1 cellular context compared by ENCODE assay signal in the genomic region with DNA sequence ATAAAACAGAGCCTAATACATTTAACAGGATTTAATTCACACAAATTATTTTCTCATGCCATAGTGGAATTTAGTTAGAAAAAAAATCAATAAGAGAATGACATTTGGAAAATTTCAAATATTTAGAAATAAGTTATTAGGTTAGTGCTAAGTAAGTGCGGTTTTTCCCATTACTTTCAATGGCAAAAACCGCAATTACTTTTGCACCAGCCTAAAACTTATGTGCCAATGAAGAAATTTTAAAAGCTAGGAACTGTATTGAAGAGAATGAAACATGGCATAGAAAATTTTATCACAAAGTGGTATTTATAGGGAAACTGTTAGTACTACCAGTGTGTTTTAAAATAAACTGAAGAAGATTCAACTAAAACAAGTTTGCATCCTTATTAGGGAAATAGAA.
TF ChIP-seq lines count a peak whose summit lies in the region.

No MANE protein-coding gene starts in this region.

TF ChIP-seq in K562, 482 proteins besides CTCF, POLR2A, EP300 and RAD21 (continued from another document):
- TF ChIP-seq, protein P1, sequence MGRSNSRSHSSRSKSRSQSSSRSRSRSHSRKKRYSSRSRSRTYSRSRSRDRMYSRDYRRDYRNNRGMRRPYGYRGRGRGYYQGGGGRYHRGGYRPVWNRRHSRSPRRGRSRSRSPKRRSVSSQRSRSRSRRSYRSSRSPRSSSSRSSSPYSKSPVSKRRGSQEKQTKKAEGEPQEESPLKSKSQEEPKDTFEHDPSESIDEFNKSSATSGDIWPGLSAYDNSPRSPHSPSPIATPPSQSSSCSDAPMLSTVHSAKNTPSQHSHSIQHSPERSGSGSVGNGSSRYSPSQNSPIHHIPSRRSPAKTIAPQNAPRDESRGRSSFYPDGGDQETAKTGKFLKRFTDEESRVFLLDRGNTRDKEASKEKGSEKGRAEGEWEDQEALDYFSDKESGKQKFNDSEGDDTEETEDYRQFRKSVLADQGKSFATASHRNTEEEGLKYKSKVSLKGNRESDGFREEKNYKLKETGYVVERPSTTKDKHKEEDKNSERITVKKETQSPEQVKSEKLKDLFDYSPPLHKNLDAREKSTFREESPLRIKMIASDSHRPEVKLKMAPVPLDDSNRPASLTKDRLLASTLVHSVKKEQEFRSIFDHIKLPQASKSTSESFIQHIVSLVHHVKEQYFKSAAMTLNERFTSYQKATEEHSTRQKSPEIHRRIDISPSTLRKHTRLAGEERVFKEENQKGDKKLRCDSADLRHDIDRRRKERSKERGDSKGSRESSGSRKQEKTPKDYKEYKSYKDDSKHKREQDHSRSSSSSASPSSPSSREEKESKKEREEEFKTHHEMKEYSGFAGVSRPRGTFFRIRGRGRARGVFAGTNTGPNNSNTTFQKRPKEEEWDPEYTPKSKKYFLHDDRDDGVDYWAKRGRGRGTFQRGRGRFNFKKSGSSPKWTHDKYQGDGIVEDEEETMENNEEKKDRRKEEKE (IDR thresholded peaks at IDR 0.05; ENCODE audit: borderline replicate concordance in 1 of 2, control insufficient read depth in 1 of 2, low read depth in 2 of 2, low read length in 1 of 2), result no peak
- TF ChIP-seq, protein P2, sequence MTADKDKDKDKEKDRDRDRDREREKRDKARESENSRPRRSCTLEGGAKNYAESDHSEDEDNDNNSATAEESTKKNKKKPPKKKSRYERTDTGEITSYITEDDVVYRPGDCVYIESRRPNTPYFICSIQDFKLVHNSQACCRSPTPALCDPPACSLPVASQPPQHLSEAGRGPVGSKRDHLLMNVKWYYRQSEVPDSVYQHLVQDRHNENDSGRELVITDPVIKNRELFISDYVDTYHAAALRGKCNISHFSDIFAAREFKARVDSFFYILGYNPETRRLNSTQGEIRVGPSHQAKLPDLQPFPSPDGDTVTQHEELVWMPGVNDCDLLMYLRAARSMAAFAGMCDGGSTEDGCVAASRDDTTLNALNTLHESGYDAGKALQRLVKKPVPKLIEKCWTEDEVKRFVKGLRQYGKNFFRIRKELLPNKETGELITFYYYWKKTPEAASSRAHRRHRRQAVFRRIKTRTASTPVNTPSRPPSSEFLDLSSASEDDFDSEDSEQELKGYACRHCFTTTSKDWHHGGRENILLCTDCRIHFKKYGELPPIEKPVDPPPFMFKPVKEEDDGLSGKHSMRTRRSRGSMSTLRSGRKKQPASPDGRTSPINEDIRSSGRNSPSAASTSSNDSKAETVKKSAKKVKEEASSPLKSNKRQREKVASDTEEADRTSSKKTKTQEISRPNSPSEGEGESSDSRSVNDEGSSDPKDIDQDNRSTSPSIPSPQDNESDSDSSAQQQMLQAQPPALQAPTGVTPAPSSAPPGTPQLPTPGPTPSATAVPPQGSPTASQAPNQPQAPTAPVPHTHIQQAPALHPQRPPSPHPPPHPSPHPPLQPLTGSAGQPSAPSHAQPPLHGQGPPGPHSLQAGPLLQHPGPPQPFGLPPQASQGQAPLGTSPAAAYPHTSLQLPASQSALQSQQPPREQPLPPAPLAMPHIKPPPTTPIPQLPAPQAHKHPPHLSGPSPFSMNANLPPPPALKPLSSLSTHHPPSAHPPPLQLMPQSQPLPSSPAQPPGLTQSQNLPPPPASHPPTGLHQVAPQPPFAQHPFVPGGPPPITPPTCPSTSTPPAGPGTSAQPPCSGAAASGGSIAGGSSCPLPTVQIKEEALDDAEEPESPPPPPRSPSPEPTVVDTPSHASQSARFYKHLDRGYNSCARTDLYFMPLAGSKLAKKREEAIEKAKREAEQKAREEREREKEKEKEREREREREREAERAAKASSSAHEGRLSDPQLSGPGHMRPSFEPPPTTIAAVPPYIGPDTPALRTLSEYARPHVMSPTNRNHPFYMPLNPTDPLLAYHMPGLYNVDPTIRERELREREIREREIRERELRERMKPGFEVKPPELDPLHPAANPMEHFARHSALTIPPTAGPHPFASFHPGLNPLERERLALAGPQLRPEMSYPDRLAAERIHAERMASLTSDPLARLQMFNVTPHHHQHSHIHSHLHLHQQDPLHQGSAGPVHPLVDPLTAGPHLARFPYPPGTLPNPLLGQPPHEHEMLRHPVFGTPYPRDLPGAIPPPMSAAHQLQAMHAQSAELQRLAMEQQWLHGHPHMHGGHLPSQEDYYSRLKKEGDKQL (CRISPR knock-in tag; IDR thresholded peaks at IDR 0.05; ENCODE audit: borderline replicate concordance), result no peak
- TF ChIP-seq RBM22 (IDR thresholded peaks at IDR 0.05; ENCODE audit: low read depth, low read length, poor library complexity, severe bottlenecking), result no peak
- no peak for TF ChIP-seq TCF3 (CRISPR knock-in tag; IDR thresholded peaks at IDR 0.05)
- TF ChIP-seq, protein P3, sequence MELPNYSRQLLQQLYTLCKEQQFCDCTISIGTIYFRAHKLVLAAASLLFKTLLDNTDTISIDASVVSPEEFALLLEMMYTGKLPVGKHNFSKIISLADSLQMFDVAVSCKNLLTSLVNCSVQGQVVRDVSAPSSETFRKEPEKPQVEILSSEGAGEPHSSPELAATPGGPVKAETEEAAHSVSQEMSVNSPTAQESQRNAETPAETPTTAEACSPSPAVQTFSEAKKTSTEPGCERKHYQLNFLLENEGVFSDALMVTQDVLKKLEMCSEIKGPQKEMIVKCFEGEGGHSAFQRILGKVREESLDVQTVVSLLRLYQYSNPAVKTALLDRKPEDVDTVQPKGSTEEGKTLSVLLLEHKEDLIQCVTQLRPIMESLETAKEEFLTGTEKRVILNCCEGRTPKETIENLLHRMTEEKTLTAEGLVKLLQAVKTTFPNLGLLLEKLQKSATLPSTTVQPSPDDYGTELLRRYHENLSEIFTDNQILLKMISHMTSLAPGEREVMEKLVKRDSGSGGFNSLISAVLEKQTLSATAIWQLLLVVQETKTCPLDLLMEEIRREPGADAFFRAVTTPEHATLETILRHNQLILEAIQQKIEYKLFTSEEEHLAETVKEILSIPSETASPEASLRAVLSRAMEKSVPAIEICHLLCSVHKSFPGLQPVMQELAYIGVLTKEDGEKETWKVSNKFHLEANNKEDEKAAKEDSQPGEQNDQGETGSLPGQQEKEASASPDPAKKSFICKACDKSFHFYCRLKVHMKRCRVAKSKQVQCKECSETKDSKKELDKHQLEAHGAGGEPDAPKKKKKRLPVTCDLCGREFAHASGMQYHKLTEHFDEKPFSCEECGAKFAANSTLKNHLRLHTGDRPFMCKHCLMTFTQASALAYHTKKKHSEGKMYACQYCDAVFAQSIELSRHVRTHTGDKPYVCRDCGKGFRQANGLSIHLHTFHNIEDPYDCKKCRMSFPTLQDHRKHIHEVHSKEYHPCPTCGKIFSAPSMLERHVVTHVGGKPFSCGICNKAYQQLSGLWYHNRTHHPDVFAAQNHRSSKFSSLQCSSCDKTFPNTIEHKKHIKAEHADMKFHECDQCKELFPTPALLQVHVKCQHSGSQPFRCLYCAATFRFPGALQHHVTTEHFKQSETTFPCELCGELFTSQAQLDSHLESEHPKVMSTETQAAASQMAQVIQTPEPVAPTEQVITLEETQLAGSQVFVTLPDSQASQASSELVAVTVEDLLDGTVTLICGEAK (IDR thresholded peaks at IDR 0.05), result peak; percentile 41; the same call in 1 of the 2 replicates
- TF ChIP-seq, protein P3 (CRISPR knock-in tag; IDR thresholded peaks at IDR 0.05), result no peak
- TF ChIP-seq, protein P4, sequence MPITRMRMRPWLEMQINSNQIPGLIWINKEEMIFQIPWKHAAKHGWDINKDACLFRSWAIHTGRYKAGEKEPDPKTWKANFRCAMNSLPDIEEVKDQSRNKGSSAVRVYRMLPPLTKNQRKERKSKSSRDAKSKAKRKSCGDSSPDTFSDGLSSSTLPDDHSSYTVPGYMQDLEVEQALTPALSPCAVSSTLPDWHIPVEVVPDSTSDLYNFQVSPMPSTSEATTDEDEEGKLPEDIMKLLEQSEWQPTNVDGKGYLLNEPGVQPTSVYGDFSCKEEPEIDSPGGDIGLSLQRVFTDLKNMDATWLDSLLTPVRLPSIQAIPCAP (CRISPR knock-in tag; IDR thresholded peaks at IDR 0.05; ENCODE audit: borderline replicate concordance), result no peak
- no peak for TF ChIP-seq EGR1 (conservative IDR thresholded peaks at IDR 0.05)
